In genomic region chr4:173518419-173519102, GRCh38 we compare ENCODE assay signal across 17 cellular contexts. TPM values are rescaled to one million over a fixed set of nuclear protein-coding genes. Genes with fewer than 3 reads are reported as not detected.
DNase-seq lines count a peak whose midpoint lies in the region; ATAC-seq and TF ChIP-seq lines count a peak whose summit lies in the region.
"Had no signal": no experiment of that assay in that cellular context is flagged by ENCODE, and none has a peak within 500 bp of the region (broad histone marks: within the 10 kb centered on the region; RNA-seq: fewer than 3 reads in every experiment).

No MANE protein-coding gene starts in this region.

- no peak for TF ChIP-seq POLR2A in suprapubic skin (IDR thresholded peaks at IDR 0.05)

- no peak overlapping the region for H2BK15ac ChIP-seq in mesendoderm (replicated peaks; ENCODE audit: low read depth)

- peaks cover 25% of the 10 kb centered on the region for H3K4me1 Mint-ChIP-seq in activated T-cell treated with anti-CD3 and anti-CD28 coated beads, Interleukin-2, amount 50 U/mL, for 72 hours (ENCODE audit: low read depth)
- peaks cover 6% of the 10 kb centered on the region for H3K4me1 Mint-ChIP-seq in activated CD8-positive, alpha-beta memory T cell treated with anti-CD3 and anti-CD28 coated beads, Interleukin-2, amount 10 ng/mL, durations not matched to agents 7 days and 5 days

- intact Hi-C loops in colonic mucosa (cut with DNase I) (no loop called here), dorsolateral prefrontal cortex (cut with DNase I) (no loop called here)

- H3K79me2 ChIP-seq in mesendoderm (ENCODE audit: control insufficient read depth, insufficient read depth, low read length), result no peaks in the 10 kb centered on the region

- peaks cover 6% of the 10 kb centered on the region in 2 donors for H3K36me3 Mint-ChIP-seq in activated T-cell treated with anti-CD3 and anti-CD28 coated beads, Interleukin-2, amount 50 U/mL, for 72 hours (ENCODE audit: insufficient read depth in 2 of 2)
- H3K36me3 Mint-ChIP-seq in activated CD8-positive, alpha-beta memory T cell treated with anti-CD3 and anti-CD28 coated beads, Interleukin-2, amount 10 ng/mL, durations not matched to agents 7 days and 5 days, result peaks cover 6% of the 10 kb centered on the region

- H2AK5ac ChIP-seq in mesendoderm (ENCODE audit: low read length), result no peak overlapping the region

- H2BK120ac ChIP-seq in mesendoderm (ENCODE audit: low read depth, low read length), result no peak overlapping the region

- H3K23ac ChIP-seq in mesendoderm (ENCODE audit: low read length), result no peak overlapping the region

- H3K36me3 ChIP-seq in colonic mucosa, result no peaks in the 10 kb centered on the region
- no peaks in the 10 kb centered on the region for H3K36me3 ChIP-seq in mesendoderm (ENCODE audit: control insufficient read depth, insufficient read depth, low read length)
- H3K36me3 ChIP-seq in suprapubic skin, result no peaks in the 10 kb centered on the region

- H3K4me2 ChIP-seq in mesendoderm (ENCODE audit: low read length), result peak overlapping the region; percentile 33
- H3K4me2 ChIP-seq: A549 had no signal

- CTCF ChIA-PET in activated CD8-positive, alpha-beta memory T cell treated with anti-CD3 and anti-CD28 coated beads, Interleukin-2, amount 10 ng/mL, durations not matched to agents 7 days and 5 days (lab: Charles Lee), result no interaction called here

- no peak overlapping the region for H2BK5ac ChIP-seq in mesendoderm (ENCODE audit: low read length)

- no CpG with 5 or more reads among the region's 42 CpGs for WGBS in mesendoderm (ENCODE audit: extremely low coverage, insufficient coverage, low lambda C conversion rate)
- 22% methylated on average over 42 of the region's 42 CpGs for WGBS in suprapubic skin

- TF ChIP-seq CTCF in colonic mucosa (IDR thresholded peaks at IDR 0.05) (no peak), suprapubic skin (IDR thresholded peaks at IDR 0.05) (no peak), dorsolateral prefrontal cortex (IDR thresholded peaks at IDR 0.05 in 54 of 56, conservative IDR thresholded peaks at IDR 0.05 in 2 of 56; ENCODE audit: low read depth in 1 of 56, partially characterized antibody in 56 of 56) (no peak)

- H4K5ac ChIP-seq in mesendoderm (ENCODE audit: low read length), result no peak overlapping the region

- no peak overlapping the region for H4K8ac ChIP-seq in mesendoderm (ENCODE audit: low read depth, low read length)

- no peak for ATAC-seq in activated T-cell treated with anti-CD3 and anti-CD28 coated beads, Interleukin-2, amount 50 U/mL, for 72 hours (replicated peaks in 1 of 2)
- no peak for ATAC-seq in activated CD8-positive, alpha-beta memory T cell treated with anti-CD3 and anti-CD28 coated beads, Interleukin-2, amount 10 ng/mL, durations not matched to agents 7 days and 5 days
- ATAC-seq: A549 had no signal

- no peak for DNase-seq in activated T-cell treated with anti-CD3 and anti-CD28 coated beads, Interleukin-2, amount 50 U/mL, for 72 hours
- DNase-seq in activated T-cell treated with anti-CD3 and anti-CD28 coated beads, Interleukin-2, amount 50 U/mL, for 1 hour, result no peak
- DNase-seq in colonic mucosa (no peak), mesendoderm (no peak), suprapubic skin (ENCODE audit: low spot score in 2 of 2) (no peak), dorsolateral prefrontal cortex (no peak), NCI-H82 treated with DMSO at 0.1 percent for 48 hours (lab: John Stamatoyannopoulos, UW; ENCODE audit: unreplicated experiment) (no peak)
- no peak for DNase-seq in activated CD8-positive, alpha-beta memory T cell treated with anti-CD3 and anti-CD28 coated beads, Interleukin-2, amount 10 ng/mL, durations not matched to agents 7 days and 5 days
- DNase-seq: activated B cell treated with CpG ODN at 0.5 μM for 24 hours; DMS79 treated with DMSO at 0.1 percent for 48 hours; hypothalamus; SHP77 treated with DMSO at 0.1 percent for 48 hours; stimulated activated CD4-positive, alpha-beta T cell treated with anti-CD3 and anti-CD28 coated beads, Interleukin-12 subunit alpha, Interleukin-12 subunit beta, amount 100 ng/mL, for 4 hours; stimulated activated CD8-positive, alpha-beta memory T cell treated with anti-CD3 and anti-CD28 coated beads, Interleukin-4, amount 100 ng/mL, for 48 hours had no signal

- H3K4me1 ChIP-seq in colonic mucosa (peaks cover 5% of the 10 kb centered on the region), mesendoderm (ENCODE audit: control insufficient read depth, low read depth, low read length) (no peaks in the 10 kb centered on the region), suprapubic skin (peaks cover 50% of the 10 kb centered on the region)
- H3K4me1 ChIP-seq: A549 had no signal

- H3K27me3 ChIP-seq in colonic mucosa, result peaks cover 90% of the 10 kb centered on the region
- H3K27me3 ChIP-seq in mesendoderm (ENCODE audit: insufficient read depth, low read length, poor library complexity), result peaks cover 90% of the 10 kb centered on the region
- peaks cover 99% of the 10 kb centered on the region for H3K27me3 ChIP-seq in suprapubic skin
- H3K27me3 ChIP-seq in dorsolateral prefrontal cortex, result peaks cover 45 to 100% (median 99%) of the 10 kb centered on the region in 45 donors

- peak overlapping the region in 1 of 2 donors; percentile 18 for H3K9ac ChIP-seq in colonic mucosa (ENCODE audit: low read depth in 2 of 2, low read length in 2 of 2)
- no peak overlapping the region for H3K9ac ChIP-seq in mesendoderm (ENCODE audit: low read length)

- no peak for TF ChIP-seq EP300 in suprapubic skin (IDR thresholded peaks at IDR 0.05)

- no peak overlapping the region for H3K56ac ChIP-seq in mesendoderm (ENCODE audit: low read length)

- H3K27ac ChIP-seq in colonic mucosa (peak overlapping the region; percentile 41), mesendoderm (ENCODE audit: low read depth, low read length) (no peak overlapping the region), suprapubic skin (no peak overlapping the region), dorsolateral prefrontal cortex (no peak overlapping the region)
- H3K27ac ChIP-seq: A549 had no signal

- H3K4me3 ChIP-seq in colonic mucosa (peak overlapping the region; percentile 7), mesendoderm (ENCODE audit: low read length) (no peak overlapping the region), suprapubic skin (peak overlapping the region; percentile 16), dorsolateral prefrontal cortex (no peak overlapping the region)
- H3K4me3 ChIP-seq: A549 had no signal

- peaks cover 0 to 2% of the 10 kb centered on the region in 2 donors for H3K9me3 Mint-ChIP-seq in activated T-cell treated with anti-CD3 and anti-CD28 coated beads, Interleukin-2, amount 50 U/mL, for 72 hours
- no peaks in the 10 kb centered on the region for H3K9me3 Mint-ChIP-seq in activated CD8-positive, alpha-beta memory T cell treated with anti-CD3 and anti-CD28 coated beads, Interleukin-2, amount 10 ng/mL, durations not matched to agents 7 days and 5 days (ENCODE audit: low read depth)
- H3K9me3 Mint-ChIP-seq: dendritic cell treated with granulocyte-macrophage colony-stimulating factor and Interleukin-4, amounts not matched to agents 40 ng/mL and 50 ng/mL, for 4 days had no signal

- no peaks in the 10 kb centered on the region for H3K79me1 ChIP-seq in mesendoderm (ENCODE audit: low read length)

- peaks cover 91% of the 10 kb centered on the region for H3K27me3 Mint-ChIP-seq in activated T-cell treated with anti-CD3 and anti-CD28 coated beads, Interleukin-2, amount 50 U/mL, for 72 hours (ENCODE audit: low read depth)
- peaks cover 97% of the 10 kb centered on the region for H3K27me3 Mint-ChIP-seq in activated CD8-positive, alpha-beta memory T cell treated with anti-CD3 and anti-CD28 coated beads, Interleukin-2, amount 10 ng/mL, durations not matched to agents 7 days and 5 days

- no peak overlapping the region for H3K27ac Mint-ChIP-seq in activated T-cell treated with anti-CD3 and anti-CD28 coated beads, Interleukin-2, amount 50 U/mL, for 72 hours
- no peak overlapping the region for H3K27ac Mint-ChIP-seq in activated CD8-positive, alpha-beta memory T cell treated with anti-CD3 and anti-CD28 coated beads, Interleukin-2, amount 10 ng/mL, durations not matched to agents 7 days and 5 days
- H3K27ac Mint-ChIP-seq: activated B cell treated with CpG ODN at 0.5 μM for 24 hours; dendritic cell treated with granulocyte-macrophage colony-stimulating factor and Interleukin-4, amounts not matched to agents 40 ng/mL and 50 ng/mL, for 4 days had no signal

- H3K9me3 ChIP-seq in colonic mucosa (no peaks in the 10 kb centered on the region), suprapubic skin (no peaks in the 10 kb centered on the region)
- H3K9me3 ChIP-seq: A549 had no signal

- H3K18ac ChIP-seq in mesendoderm (ENCODE audit: low read length), result no peak overlapping the region

- no peak overlapping the region for H3K4ac ChIP-seq in mesendoderm (ENCODE audit: low read depth, low read length)

- H3K4me3 Mint-ChIP-seq in activated T-cell treated with anti-CD3 and anti-CD28 coated beads, Interleukin-2, amount 50 U/mL, for 72 hours, result peak overlapping the region; percentile 54 to 69
- H3K4me3 Mint-ChIP-seq in activated CD8-positive, alpha-beta memory T cell treated with anti-CD3 and anti-CD28 coated beads, Interleukin-2, amount 10 ng/mL, durations not matched to agents 7 days and 5 days, result no peak overlapping the region
- H3K4me3 Mint-ChIP-seq: activated B cell treated with CpG ODN at 0.5 μM for 24 hours; dendritic cell treated with granulocyte-macrophage colony-stimulating factor and Interleukin-4, amounts not matched to agents 40 ng/mL and 50 ng/mL, for 4 days had no signal

RNA-seq across cellular contexts. Expression of gene HAND2, which starts 11.5 kb away (rescaled TPM):
- not detected for total RNA-seq in activated T-cell treated with anti-CD3 and anti-CD28 coated beads, Interleukin-2, amount 50 U/mL, for 72 hours
- total RNA-seq in colonic mucosa (1 to 10 TPM; 1.6 to 9.4 TPM), suprapubic skin (1 to 10 TPM in 3 of 4 donors, under 1 TPM in 1; 0.96 to 5.0 (median 3.3) TPM), dorsolateral prefrontal cortex (under 1 TPM in 3 of 120 experiments, not detected in 117; 0.25 to 0.62 (median 0.53) TPM)
- polyA plus RNA-seq in mesendoderm (2013, experiment 1 of 2), result 0.32 TPM
- 0.31 TPM for polyA plus RNA-seq in mesendoderm (2013, experiment 2 of 2)
- total RNA-seq in activated CD8-positive, alpha-beta memory T cell treated with anti-CD3 and anti-CD28 coated beads, Interleukin-2, amount 10 ng/mL, durations not matched to agents 7 days and 5 days, result not detected
- total RNA-seq: activated B cell treated with CpG ODN at 0.5 μM for 24 hours, NCI-H460 had no signal

Comparison
In these comparisons a context has a peak if more than half of its experiments do, and no peak if none do; other contexts are left out.
1. H3K4me3 ChIP-seq: peak in colonic mucosa (single experiment) and suprapubic skin (single experiment); none in mesendoderm (single experiment) and dorsolateral prefrontal cortex (0 of 59).